8 cellular contexts compared by ENCODE assay signal in the genomic region with DNA sequence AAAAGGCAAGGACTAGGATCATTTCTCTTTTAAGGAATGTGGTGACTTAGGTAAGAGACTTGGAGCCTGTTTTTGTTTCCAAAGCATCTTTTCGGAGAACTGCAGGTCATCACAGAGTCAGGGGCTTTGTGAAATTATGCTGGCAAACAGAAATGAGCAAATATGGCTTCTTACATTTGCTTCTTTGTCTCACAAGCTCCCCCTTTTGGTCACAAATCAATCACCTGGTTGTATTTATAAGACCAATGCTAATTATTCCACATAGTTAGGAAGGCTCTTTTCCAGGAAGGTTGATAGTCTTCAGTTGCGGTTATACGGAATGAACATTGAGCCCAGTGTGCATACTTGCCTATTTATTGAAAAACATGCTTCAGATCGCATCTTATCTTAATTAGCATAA. TPM values are rescaled to one million over a fixed set of nuclear protein-coding genes. Genes with fewer than 3 reads are reported as not detected.
DNase-seq lines count a peak whose midpoint lies in the region; ATAC-seq and TF ChIP-seq lines count a peak whose summit lies in the region.

No MANE protein-coding gene starts in this region.

- H3K36me3 ChIP-seq in breast epithelium: no peaks in the 10 kb centered on the region

- no peaks in the 10 kb centered on the region for H3K9me3 Mint-ChIP-seq in MCF 10A (ENCODE audit: unreplicated experiment)
- no peaks in the 10 kb centered on the region for H3K9me3 Mint-ChIP-seq in activated naive CD4-positive, alpha-beta T cell treated with anti-CD3 and anti-CD28 coated beads, Interleukin-2, amount 10 ng/mL, durations not matched to agents 7 days and 5 days

- no peak overlapping the region for H3K4me3 Mint-ChIP-seq in MCF 10A (ENCODE audit: unreplicated experiment)
- no peak overlapping the region for H3K4me3 Mint-ChIP-seq in activated naive CD4-positive, alpha-beta T cell treated with anti-CD3 and anti-CD28 coated beads, Interleukin-2, amount 10 ng/mL, durations not matched to agents 7 days and 5 days

- DNase-seq in MCF 10A (ENCODE audit: unreplicated experiment) (peak; percentile 66), breast epithelium (ENCODE audit: low spot score in 2 of 2) (no peak), NCI-H69 (lab: John Stamatoyannopoulos, UW) (peak; percentile 20), erythroblast (lab: John Stamatoyannopoulos, UW) (peak; percentile 44 to 57), NCI-H2196 (lab: John Stamatoyannopoulos, UW; ENCODE audit: unreplicated experiment) (no peak)
- DNase-seq in activated naive CD4-positive, alpha-beta T cell treated with anti-CD3 and anti-CD28 coated beads, Interleukin-2, amount 10 ng/mL, durations not matched to agents 7 days and 5 days: no peak

- CTCF ChIA-PET in MCF 10A (lab: Yijun Ruan, JAX): interaction anchor here (0.7 to 12.0 kb wide), 11 partner anchors 8 to 127 kb away, joined by 3 to 110 read pairs (median 5); a partner anchor contains a TSS
- CTCF ChIA-PET in activated naive CD4-positive, alpha-beta T cell treated with anti-CD3 and anti-CD28 coated beads, Interleukin-2, amount 10 ng/mL, durations not matched to agents 7 days and 5 days (lab: Charles Lee): interaction anchor here (2.1 to 3.4 kb wide), 2 partner anchors 10 to 19 kb away, joined by 5 to 16 read pairs; no protein-coding TSS in a partner anchor

- no peak for TF ChIP-seq POLR2A in breast epithelium (IDR thresholded peaks at IDR 0.05)
- TF ChIP-seq POLR2A in erythroblast (IDR thresholded peaks at IDR 0.05; ENCODE audit: low read length): no peak

- H3K4me3 ChIP-seq in breast epithelium: no peak overlapping the region

- H3K27me3 Mint-ChIP-seq in MCF 10A (ENCODE audit: insufficient read depth, unreplicated experiment): no peaks in the 10 kb centered on the region
- H3K27me3 Mint-ChIP-seq in activated naive CD4-positive, alpha-beta T cell treated with anti-CD3 and anti-CD28 coated beads, Interleukin-2, amount 10 ng/mL, durations not matched to agents 7 days and 5 days: peaks cover 7% of the 10 kb centered on the region

- H3K27ac ChIP-seq in breast epithelium: no peak overlapping the region

- no TSS peak for BruUV-seq in MCF 10A (replicated peaks; lab: Mats Ljungman, UMichigan)

- H3K9me3 ChIP-seq in breast epithelium: no peaks in the 10 kb centered on the region

- TF ChIP-seq CTCF in MCF 10A (IDR thresholded peaks at IDR 0.05; ENCODE audit: unreplicated experiment) (peak; percentile 33), breast epithelium (IDR thresholded peaks at IDR 0.05) (no peak)

- POLR2A ChIA-PET in MCF 10A (lab: Yijun Ruan, JAX): interaction anchor here (0.6 to 1.0 kb wide), 2 partner anchors 19 to 388 kb away, joined by 4 read pairs; no protein-coding TSS in a partner anchor

- no peak overlapping the region for H3K27ac Mint-ChIP-seq in MCF 10A (ENCODE audit: low read depth, unreplicated experiment)
- H3K27ac Mint-ChIP-seq in activated naive CD4-positive, alpha-beta T cell treated with anti-CD3 and anti-CD28 coated beads, Interleukin-2, amount 10 ng/mL, durations not matched to agents 7 days and 5 days: no peak overlapping the region

- intact Hi-C loops in MCF 10A (cut with micrococcal nuclease): loop anchor here (1.0 kb wide), 1 partner anchor 20 kb away; no protein-coding TSS in a partner anchor
- intact Hi-C loops in breast epithelium (cut with DNase I; ENCODE audit: low total_unique reads): no loop called here

- H3K4me1 Mint-ChIP-seq in MCF 10A (ENCODE audit: insufficient read depth, unreplicated experiment): no peaks in the 10 kb centered on the region
- no peaks in the 10 kb centered on the region for H3K4me1 Mint-ChIP-seq in activated naive CD4-positive, alpha-beta T cell treated with anti-CD3 and anti-CD28 coated beads, Interleukin-2, amount 10 ng/mL, durations not matched to agents 7 days and 5 days

- no peaks in the 10 kb centered on the region for H3K27me3 ChIP-seq in breast epithelium

- ATAC-seq in HG02970 (IDR thresholded peaks at IDR 0.05; ENCODE audit: low FRiP score, unreplicated experiment) (no peak), HG02973 (IDR thresholded peaks at IDR 0.05; ENCODE audit: unreplicated experiment) (no peak)

- H3K36me3 Mint-ChIP-seq in MCF 10A (ENCODE audit: insufficient read depth, unreplicated experiment): no peaks in the 10 kb centered on the region
- no peaks in the 10 kb centered on the region for H3K36me3 Mint-ChIP-seq in activated naive CD4-positive, alpha-beta T cell treated with anti-CD3 and anti-CD28 coated beads, Interleukin-2, amount 10 ng/mL, durations not matched to agents 7 days and 5 days

- no peaks in the 10 kb centered on the region for H3K4me1 ChIP-seq in breast epithelium

RNA-seq across cellular contexts. Expression of a gene that starts 34.6 kb away (rescaled TPM):
- 3.1 and 4.3 TPM in 2 replicates for total RNA-seq in MCF 10A (2022)
- 10 to 100 TPM in 1 of 3 donors, 1 to 10 TPM in 2; 6.9 to 14.7 (median 9.1) TPM for total RNA-seq in breast epithelium

RNA-seq across cellular contexts. Expression of a gene that starts 36.1 kb away (rescaled TPM):
- total RNA-seq in MCF 10A (2022) (not detected in 2 replicates), breast epithelium (1 to 10 TPM in 1 of 3 donors, under 1 TPM in 1, not detected in 1; 0.33 to 5.6 TPM)

Comparison
In these comparisons a context has a peak if more than half of its experiments do, and no peak if none do; other contexts are left out.
1. DNase-seq: peak in MCF 10A (single experiment), NCI-H69 (single experiment) and erythroblast (2 of 2); none in breast epithelium (0 of 2), activated naive CD4-positive, alpha-beta T cell treated with anti-CD3 and anti-CD28 coated beads, Interleukin-2, amount 10 ng/mL, durations not matched to agents 7 days and 5 days (single experiment) and NCI-H2196 (single experiment).